In genomic region chr22:30596199-30596598, GRCh38 we compare ENCODE assay signal across 32 cellular contexts. TPM values are rescaled to one million over a fixed set of nuclear protein-coding genes. Genes with fewer than 3 reads are reported as not detected.
"Had no signal": no experiment of that assay in that cellular context is flagged by ENCODE, and none has a peak within 500 bp of the region (broad histone marks: within the 10 kb centered on the region; RNA-seq: fewer than 3 reads in every experiment).

No MANE protein-coding gene starts in this region.

- H3K27me3 Mint-ChIP-seq: stimulated activated memory B cell treated with anti-CD40 and anti-IgM and Interleukin-4, amounts not matched to agents 10 μg/mL and 1 μg/mL and 100 μg/mL, for 72 hours; stimulated activated naive CD8-positive, alpha-beta T cell treated with anti-CD3 and anti-CD28 coated beads, Interleukin-15, amount 100 ng/mL, for 72 hours had no signal

- H3K27ac Mint-ChIP-seq: naive thymus-derived CD4-positive, alpha-beta T cell; natural killer cell; nephron; neural progenitor cell; progenitor cell of endocrine pancreas; stimulated activated memory B cell treated with anti-CD40 and anti-IgM and Interleukin-4, amounts not matched to agents 10 μg/mL and 1 μg/mL and 100 μg/mL, for 72 hours; stimulated activated naive CD8-positive, alpha-beta T cell treated with anti-CD3 and anti-CD28 coated beads, Interleukin-15, amount 100 ng/mL, for 72 hours had no signal

- H3K4me2 ChIP-seq: neural progenitor cell, smooth muscle cell had no signal

- H3K36me3 ChIP-seq: neural progenitor cell, ovary, spleen, thoracic aorta, thyroid gland, tibial nerve, upper lobe of left lung, vagina had no signal

- H3K4me1 ChIP-seq: neural progenitor cell, parathyroid adenoma, psoas muscle had no signal

- ATAC-seq: naive thymus-derived CD4-positive, alpha-beta T cell; natural killer cell; psoas muscle; right cardiac atrium; sciatic nerve; stimulated activated memory B cell treated with anti-CD40 and anti-IgM and Interleukin-4, amounts not matched to agents 10 μg/mL and 1 μg/mL and 100 μg/mL, for 72 hours; stimulated activated naive CD8-positive, alpha-beta T cell treated with anti-CD3 and anti-CD28 coated beads, Interleukin-15, amount 100 ng/mL, for 72 hours; stimulated activated naive CD8-positive, alpha-beta T cell treated with anti-CD3 and anti-CD28 coated beads, Interleukin-15, Interleukin-2, amounts not matched to agents 100 U/mL and 50 U/mL, for 24 hours had no signal

- FAIRE-seq: urothelium cell line had no signal

- H3K4me3 ChIP-seq: neural progenitor cell, ovary, psoas muscle, skin epidermis, smooth muscle cell, spleen, thoracic aorta, thyroid gland, tibial nerve, upper lobe of left lung, vagina had no signal

- H3K4me3 Mint-ChIP-seq: naive thymus-derived CD4-positive, alpha-beta T cell; natural killer cell; nephron; neural progenitor cell; stimulated activated memory B cell treated with anti-CD40 and anti-IgM and Interleukin-4, amounts not matched to agents 10 μg/mL and 1 μg/mL and 100 μg/mL, for 72 hours; stimulated activated naive CD8-positive, alpha-beta T cell treated with anti-CD3 and anti-CD28 coated beads, Interleukin-15, amount 100 ng/mL, for 72 hours had no signal

- H3K36me3 Mint-ChIP-seq: naive thymus-derived CD4-positive, alpha-beta T cell; natural killer cell; neural progenitor cell; stimulated activated memory B cell treated with anti-CD40 and anti-IgM and Interleukin-4, amounts not matched to agents 10 μg/mL and 1 μg/mL and 100 μg/mL, for 72 hours had no signal

- H3K9me3 ChIP-seq: ovary, psoas muscle, spleen, thoracic aorta, thyroid gland, tibial nerve, upper lobe of left lung, vagina had no signal

- H3K9me3 Mint-ChIP-seq: natural killer cell; nephron; neural progenitor cell; stimulated activated memory B cell treated with anti-CD40 and anti-IgM and Interleukin-4, amounts not matched to agents 10 μg/mL and 1 μg/mL and 100 μg/mL, for 72 hours; stimulated activated naive CD8-positive, alpha-beta T cell treated with anti-CD3 and anti-CD28 coated beads, Interleukin-15, amount 100 ng/mL, for 72 hours had no signal

- DNase-seq: naive thymus-derived CD4-positive, alpha-beta T cell; natural killer cell; occipital lobe; ovary; right cardiac atrium; spleen; stimulated activated CD4-positive, alpha-beta T cell treated with anti-CD3 and anti-CD28 coated beads, Interleukin-12 subunit alpha, Interleukin-12 subunit beta, amount 100 ng/mL, for 4 hours; stimulated activated CD4-positive, alpha-beta T cell treated with anti-CD3 and anti-CD28 coated beads, Interleukin-1b, Interleukin-23, amount 100 ng/mL, for 48 hours; stimulated activated CD4-positive, alpha-beta T cell treated with anti-CD3 and anti-CD28 coated beads, Interleukin-4, amount 100 ng/mL, for 1 hour; stimulated activated CD4-positive, alpha-beta T cell treated with anti-CD3 and anti-CD28 coated beads, Interleukin-4, amount 100 ng/mL, for 4 hours; stimulated activated CD8-positive, alpha-beta memory T cell treated with anti-CD3 and anti-CD28 coated beads, Interleukin-4, amount 100 ng/mL, for 48 hours; stimulated activated naive CD4-positive, alpha-beta T cell; stimulated activated naive CD8-positive, alpha-beta T cell treated with anti-CD3 and anti-CD28 coated beads, Interleukin-15, amount 100 ng/mL, for 72 hours; stimulated activated naive CD8-positive, alpha-beta T cell treated with anti-CD3 and anti-CD28 coated beads, Interleukin-15, Interleukin-2, amounts not matched to agents 100 U/mL and 50 U/mL, for 24 hours; thyroid gland; trophoblast cell had no signal

- H3K27ac ChIP-seq: neural progenitor cell, ovary, parathyroid adenoma, psoas muscle, skin epidermis, spleen, thoracic aorta, thyroid gland, tibial nerve, upper lobe of left lung, vagina had no signal

- H2AFZ ChIP-seq: neural progenitor cell, parathyroid adenoma had no signal

- H3K4me1 Mint-ChIP-seq: natural killer cell; nephron; neural progenitor cell; stimulated activated memory B cell treated with anti-CD40 and anti-IgM and Interleukin-4, amounts not matched to agents 10 μg/mL and 1 μg/mL and 100 μg/mL, for 72 hours; stimulated activated naive CD8-positive, alpha-beta T cell treated with anti-CD3 and anti-CD28 coated beads, Interleukin-15, amount 100 ng/mL, for 72 hours had no signal

- H3K27me3 ChIP-seq: ovary, thyroid gland, tibial nerve, upper lobe of left lung, vagina had no signal

- H3K9ac ChIP-seq: neural progenitor cell, parathyroid adenoma had no signal

RNA-seq across cellular contexts. Expression of gene GAL3ST1, which starts 21.7 kb away (rescaled TPM):
- total RNA-seq: natural killer cell, osteoblast, smooth muscle cell, vagina had no signal

RNA-seq across cellular contexts. Expression of gene SEC14L6, which starts 49.7 kb away (rescaled TPM):
- total RNA-seq: naive thymus-derived CD4-positive, alpha-beta T cell; osteoblast; psoas muscle; vagina had no signal
- polyA plus RNA-seq: naive thymus-derived CD4-positive, alpha-beta T cell; neural cell; psoas muscle; smooth muscle cell had no signal
